In genomic region chr2:168730391-168730790, GRCh38 we compare ENCODE assay signal across 23 cellular contexts.
A peak's percentile ranks its signal among the peaks of the same experiment; 100 is the strongest.
DNase-seq lines count a peak whose midpoint lies in the region; ATAC-seq and TF ChIP-seq lines count a peak whose summit lies in the region.
"Had no signal": no experiment of that assay in that cellular context is flagged by ENCODE, and none has a peak within 500 bp of the region (broad histone marks: within the 10 kb centered on the region; RNA-seq: fewer than 3 reads in every experiment).

No MANE protein-coding gene starts in this region.

- H3K79me1 ChIP-seq in H9 (ENCODE audit: insufficient read depth, low read depth, low read length, poor library complexity, severe bottlenecking) = no peaks in the 10 kb centered on the region

- H3K27ac ChIP-seq in H9 (ENCODE audit: insufficient read length, low read depth, low read length) (no peak overlapping the region), foreskin keratinocyte (no peak overlapping the region), right lobe of liver (no peak overlapping the region), caudate nucleus (ENCODE audit: low read depth, low read length) (no peak overlapping the region)
- H3K27ac ChIP-seq: brain microvascular endothelial cell, epithelial cell of prostate, gastrocnemius medialis had no signal

- H3K79me2 ChIP-seq in H9 (ENCODE audit: insufficient read depth, low read length) = no peaks in the 10 kb centered on the region

- in situ Hi-C loops in astrocyte of the cerebellum (cut with HindIII; ENCODE audit: low sequenced_read_pairs) = no loop called here

- no peak overlapping the region for H2BK5ac ChIP-seq in H9 (ENCODE audit: insufficient read length, low read length)

- no peak overlapping the region for H3K23ac ChIP-seq in H9 (ENCODE audit: insufficient read length, low read depth, low read length)

- H3T11ph ChIP-seq in H9 (ENCODE audit: low read length) = no peak overlapping the region

- H3K27me3 Mint-ChIP-seq in H9 (ENCODE audit: low read depth) = no peaks in the 10 kb centered on the region
- H3K27me3 Mint-ChIP-seq: activated naive CD8-positive, alpha-beta T cell; CD4-positive, CD25-positive, alpha-beta regulatory T cell had no signal

- peak; percentile 6 for DNase-seq in A172 (ENCODE audit: low spot score)
- peak; percentile 37 for DNase-seq in H9
- peak; percentile 16 for DNase-seq in astrocyte of the cerebellum (ENCODE audit: low read depth)
- DNase-seq in foreskin keratinocyte = no peak
- DNase-seq in right lobe of liver = no peak
- no peak for DNase-seq in T-helper 1 cell
- DNase-seq in caudate nucleus (lab: John Stamatoyannopoulos, UW) = no peak
- DNase-seq: activated CD8-positive, alpha-beta memory T cell treated with anti-CD3 and anti-CD28 coated beads for 24 hours; brain microvascular endothelial cell; CD4-positive, CD25-positive, alpha-beta regulatory T cell; dermis blood vessel endothelial cell; gastrocnemius medialis; Karpas-422; left colon; NCI-H1105 treated with DMSO at 0.1 percent for 48 hours; NCI-H748 treated with DMSO at 0.1 percent for 48 hours; stimulated activated CD4-positive, alpha-beta T cell treated with anti-CD3 and anti-CD28 coated beads, Interleukin-12 subunit alpha, Interleukin-12 subunit beta, amount 100 ng/mL, for 4 hours; stimulated activated CD8-positive, alpha-beta memory T cell treated with anti-CD3 and anti-CD28 coated beads, Interleukin-4, amount 100 ng/mL, for 48 hours; T-helper 9 cell had no signal

- no peak overlapping the region for H2AFZ ChIP-seq in H9 (ENCODE audit: low read length)

- H2BK120ac ChIP-seq in H9 (ENCODE audit: low read depth, low read length, poor library complexity, severe bottlenecking) = no peak overlapping the region

- no peak overlapping the region for H3K4me3 ChIP-seq in astrocyte of the cerebellum (ENCODE audit: low read depth, low read length)
- no peak overlapping the region for H3K4me3 ChIP-seq in right lobe of liver
- H3K4me3 ChIP-seq: gastrocnemius medialis had no signal

- peaks cover 21 to 31% of the 10 kb centered on the region in 2 experiments for H3K4me1 Mint-ChIP-seq in H9
- H3K4me1 Mint-ChIP-seq: CD4-positive, CD25-positive, alpha-beta regulatory T cell had no signal

- no peak overlapping the region for H3K4ac ChIP-seq in H9 (ENCODE audit: low read depth, low read length)

- no peak overlapping the region for H2BK15ac ChIP-seq in H9 (ENCODE audit: low read depth, low read length)

- no peak overlapping the region for H3K9ac ChIP-seq in H9 (ENCODE audit: extremely low read depth, insufficient read length, low read length)

- H3K27me3 ChIP-seq in H9 (ENCODE audit: insufficient read depth, low read length) (no peaks in the 10 kb centered on the region), foreskin keratinocyte (no peaks in the 10 kb centered on the region), right lobe of liver (no peaks in the 10 kb centered on the region)
- H3K27me3 ChIP-seq: brain microvascular endothelial cell, gastrocnemius medialis had no signal

- H3K4me1 ChIP-seq in H9 (ENCODE audit: insufficient read depth, low read length) (peaks cover 9% of the 10 kb centered on the region), foreskin keratinocyte (no peaks in the 10 kb centered on the region), right lobe of liver (no peaks in the 10 kb centered on the region)

- TF ChIP-seq POLR2A in right lobe of liver (IDR thresholded peaks at IDR 0.05) = no peak

- H3K23me2 ChIP-seq in H9 (ENCODE audit: insufficient read length, low read depth, low read length, poor library complexity, severe bottlenecking) = no peaks in the 10 kb centered on the region

- no peaks in the 10 kb centered on the region for H3K36me3 ChIP-seq in right lobe of liver
- H3K36me3 ChIP-seq: brain microvascular endothelial cell, gastrocnemius medialis had no signal

- H3K27ac Mint-ChIP-seq in H9 = peak overlapping the region in 1 of 3 experiments; percentile 56; a peak in 3 of 7 replicates
- H3K27ac Mint-ChIP-seq: activated naive CD8-positive, alpha-beta T cell; CD4-positive, CD25-positive, alpha-beta regulatory T cell had no signal

- H4K8ac ChIP-seq in H9 (replicated peaks; ENCODE audit: insufficient read length, low read depth, low read length) = no peak overlapping the region

- H2AK5ac ChIP-seq in H9 (ENCODE audit: insufficient read length, low read length) = no peak overlapping the region

- H3K14ac ChIP-seq in H9 (ENCODE audit: insufficient read depth, low read length) = no peak overlapping the region

- H3K56ac ChIP-seq in H9 (ENCODE audit: insufficient read length, low read depth, low read length) = no peak overlapping the region

- no peak overlapping the region for H2BK12ac ChIP-seq in H9 (ENCODE audit: insufficient read length, low read depth, low read length)

- H3K4me2 ChIP-seq in H9 (ENCODE audit: insufficient read depth, insufficient read length, low read length) = no peak overlapping the region

- no peak overlapping the region for H4K91ac ChIP-seq in H9 (ENCODE audit: insufficient read length, low read depth, low read length)

- no peaks in the 10 kb centered on the region for H3K36me3 Mint-ChIP-seq in H9 (ENCODE audit: insufficient read depth in 1 of 3, low read depth in 3 of 3)
- H3K36me3 Mint-ChIP-seq: CD4-positive, CD25-positive, alpha-beta regulatory T cell had no signal

- TF ChIP-seq CTCF in H9 (conservative IDR thresholded peaks at IDR 0.05) (no peak), astrocyte of the cerebellum (IDR thresholded peaks at IDR 0.05; ENCODE audit: low read depth, low read length, missing control alignments) (no peak), foreskin keratinocyte (conservative IDR thresholded peaks at IDR 0.05) (no peak), right lobe of liver (IDR thresholded peaks at IDR 0.05) (no peak)

- no peaks in the 10 kb centered on the region for H3K9me3 Mint-ChIP-seq in H9
- H3K9me3 Mint-ChIP-seq: CD4-positive, CD25-positive, alpha-beta regulatory T cell; neural crest cell had no signal

- no peak overlapping the region for H3K18ac ChIP-seq in H9 (ENCODE audit: insufficient read length, low read depth, low read length)

- H4K20me1 ChIP-seq in H9 (ENCODE audit: control insufficient read depth, insufficient read depth, insufficient read length) = no peaks in the 10 kb centered on the region

- ATAC-seq in foreskin keratinocyte (peak; percentile 70), right lobe of liver (no peak), GM21529 (IDR thresholded peaks at IDR 0.05; ENCODE audit: unreplicated experiment) (no peak)
- ATAC-seq: gastrocnemius medialis, left colon had no signal

- H3K4me3 Mint-ChIP-seq in H9 = no peak overlapping the region
- H3K4me3 Mint-ChIP-seq: activated naive CD8-positive, alpha-beta T cell; CD4-positive, CD25-positive, alpha-beta regulatory T cell; neural crest cell had no signal

- intact Hi-C loops in right lobe of liver (cut with DNase I) = no loop called here

- H3K9me3 ChIP-seq in H9 (ENCODE audit: control insufficient read depth, low read depth, low read length) (no peaks in the 10 kb centered on the region), right lobe of liver (no peaks in the 10 kb centered on the region)
- H3K9me3 ChIP-seq: gastrocnemius medialis had no signal

- whole genome bisulfite sequencing in H9 (ENCODE audit: extremely low coverage, insufficient read length, low lambda C conversion rate) = no CpG with 5 or more reads among the region's 4 CpGs
- 65% methylated on average over 2 of the region's 4 CpGs for WGBS in right lobe of liver (ENCODE audit: insufficient coverage, low coverage, low lambda C conversion rate, missing lambda C conversion rate)

- no peak overlapping the region for H4K5ac ChIP-seq in H9 (ENCODE audit: insufficient read length, low read depth, low read length)

- no peak overlapping the region for H2BK20ac ChIP-seq in H9 (ENCODE audit: low read depth, low read length, poor library complexity, severe bottlenecking)

Comparison
In these comparisons a context has a peak if more than half of its experiments do, and no peak if none do; other contexts are left out.
1. DNase-seq: peak in A172 (single experiment), H9 (single experiment) and astrocyte of the cerebellum (single experiment); none in foreskin keratinocyte (0 of 2), right lobe of liver (0 of 3), T-helper 1 cell (0 of 5) and caudate nucleus (0 of 61).